In genomic region chr6:113488812-113489685, GRCh38 we compare ENCODE assay signal across 1 cellular context.
TF ChIP-seq lines count a peak whose summit lies in the region.

No MANE protein-coding gene starts in this region.

TF ChIP-seq in K562, 482 proteins besides CTCF, POLR2A, EP300 and RAD21 (continued from another document):
- TF ChIP-seq CBFB (CRISPR knock-in tag; IDR thresholded peaks at IDR 0.05) (no peak), SMARCA4 (IDR thresholded peaks at IDR 0.05) (no peak)
TF ChIP-seq in K562: peak in this region for 0.
